Comparison of ENCODE assay signal across 7 cellular contexts in genomic region chr7:32855837-32856775, GRCh38. TPM values are rescaled to one million over a fixed set of nuclear protein-coding genes. Genes with fewer than 3 reads are reported as not detected.
A peak's percentile ranks its signal among the peaks of the same experiment; 100 is the strongest.
DNase-seq lines count a peak whose midpoint lies in the region; ATAC-seq, FAIRE-seq and TF ChIP-seq lines count a peak whose summit lies in the region.
"Not testable (repeated sequence)": the region's sequence is repeated elsewhere in the genome, so short reads cannot be mapped to it uniquely, and the experiment has no call there.

No MANE protein-coding gene starts in this region.

- not testable (repeated sequence) for H3K27me3 ChIP-seq in Panc1 (ENCODE audit: control insufficient read depth, insufficient read depth, low read length); endothelial cell of umbilical vein (ENCODE audit: control insufficient read depth in 2 of 2, insufficient read depth in 2 of 2, low read length in 2 of 2); heart right ventricle; keratinocyte (ENCODE audit: control insufficient read depth, extremely low read depth, insufficient read depth, low read length)

- H3K9me3 ChIP-seq in Panc1 (ENCODE audit: control insufficient read depth, insufficient read depth, low read depth, low read length); endothelial cell of umbilical vein (replicated peaks; ENCODE audit: control insufficient read depth, insufficient read depth, low read length); heart right ventricle; keratinocyte (ENCODE audit: control insufficient read depth, low read depth, low read length): not testable (repeated sequence)

- POLR2A ChIA-PET in Panc1 (lab: Charles Lee); endothelial cell of umbilical vein (lab: Charles Lee): not testable (repeated sequence)

- not testable (repeated sequence) for H4K20me1 ChIP-seq in endothelial cell of umbilical vein (replicated peaks; ENCODE audit: control insufficient read depth, extremely low read depth, insufficient read depth, low read length); keratinocyte (ENCODE audit: control insufficient read depth, extremely low read depth, insufficient read depth, low read length)

- intact Hi-C loops in Panc1 (cut with micrococcal nuclease; ENCODE audit: unreplicated experiment); endothelial cell of umbilical vein (cut with micrococcal nuclease): not testable (repeated sequence)
- intact Hi-C loops in heart right ventricle (cut with DNase I) = loop anchor here in 1 of 10 donors (10.0 kb wide), 1 partner anchor 61 kb away; no protein-coding TSS in a partner anchor

- H3K4me3 Mint-ChIP-seq in brain = peak overlapping the region in 1 of 5 experiments; percentile 70

- BruUV-seq in Panc1 (replicated peaks; lab: Mats Ljungman, UMichigan); endothelial cell of umbilical vein (replicated peaks; lab: Mats Ljungman, UMichigan): not testable (repeated sequence)

- not testable (repeated sequence) for H3K36me3 ChIP-seq in Panc1 (ENCODE audit: control insufficient read depth, insufficient read depth, low read length); endothelial cell of umbilical vein (ENCODE audit: control insufficient read depth in 2 of 2, extremely low read depth in 1 of 2, insufficient read depth in 2 of 2, low read length in 2 of 2); heart right ventricle; keratinocyte (ENCODE audit: control insufficient read depth in 2 of 2, extremely low read depth in 1 of 2, insufficient read depth in 2 of 2, low read length in 2 of 2)

- H3K36me3 Mint-ChIP-seq in brain = not testable (repeated sequence)

- DNase-seq in GM12891 (ENCODE audit: insufficient read length, low spot score); Panc1 (ENCODE audit: low read depth, low spot score); endothelial cell of umbilical vein (ENCODE audit: low read depth, low spot score); heart right ventricle; keratinocyte (ENCODE audit: low read depth, low spot score); urothelium cell line (ENCODE audit: low spot score): not testable (repeated sequence)

- not testable (repeated sequence) for H2AFZ ChIP-seq in endothelial cell of umbilical vein (ENCODE audit: low read depth, low read length); keratinocyte (ENCODE audit: control insufficient read depth, low read length)

- TF ChIP-seq POLR2A in GM12891 (IDR thresholded peaks at IDR 0.05; ENCODE audit: low read depth, low read length); endothelial cell of umbilical vein (IDR thresholded peaks at IDR 0.05; ENCODE audit: low read depth, low read length): not testable (repeated sequence)

- H3K4me2 ChIP-seq in endothelial cell of umbilical vein (ENCODE audit: insufficient read depth, low read length); keratinocyte (ENCODE audit: control insufficient read depth, extremely low read depth, insufficient read depth, low read depth, low read length): not testable (repeated sequence)

- dilution Hi-C loops in endothelial cell of umbilical vein (cut with MboI; ENCODE audit: extremely low pct_ligation_motif_present, low sequenced_read_pairs); keratinocyte (cut with MboI; ENCODE audit: extremely low pct_ligation_motif_present, low sequenced_read_pairs): not testable (repeated sequence)

- peak; percentile 52 for FAIRE-seq in GM12891 (lab: Jason Lieb, UNC)
- FAIRE-seq in endothelial cell of umbilical vein (lab: Jason Lieb, UNC) = peak; percentile 75
- FAIRE-seq in keratinocyte (lab: Jason Lieb, UNC) = peak; percentile 29
- peak; percentile 97 for FAIRE-seq in urothelium cell line (lab: Jason Lieb, UNC)

- not testable (repeated sequence) for H3K4me3 ChIP-seq in Panc1 (ENCODE audit: low read depth in 2 of 2, low read length in 2 of 2); endothelial cell of umbilical vein (replicated peaks in 1 of 3; ENCODE audit: insufficient read depth in 1 of 3, low read depth in 1 of 3, low read length in 3 of 3); heart right ventricle; keratinocyte (ENCODE audit: control insufficient read depth in 2 of 3, extremely low read depth in 1 of 3, insufficient read depth in 2 of 3, low read depth in 1 of 3, low read length in 3 of 3)

- H3K4me1 ChIP-seq in Panc1 (ENCODE audit: control insufficient read depth, insufficient read depth, low read length); endothelial cell of umbilical vein (ENCODE audit: control insufficient read depth, extremely low read depth, insufficient read depth, low read length); keratinocyte (ENCODE audit: control insufficient read depth, extremely low read depth, insufficient read depth, low read length): not testable (repeated sequence)
- H3K4me1 ChIP-seq in heart right ventricle = peaks cover 0 to 16% (median 8%) of the 10 kb centered on the region in 9 donors

- ATAC-seq in Panc1 (peak; percentile 24; the same call in 1 of the 2 replicates), heart right ventricle (peak in 6 of 8 donors; percentile 28 to 48 (median 38))

- H3K27ac Mint-ChIP-seq in brain = peak overlapping the region in 3 of 5 experiments; percentile 45 to 83 (median 76)

- H3K9ac ChIP-seq in endothelial cell of umbilical vein (replicated peaks; ENCODE audit: extremely low read depth, insufficient read depth, low read length); keratinocyte (ENCODE audit: control insufficient read depth, extremely low read depth, insufficient read depth, low read length): not testable (repeated sequence)

- in situ Hi-C loops in Panc1 (cut with HindIII; ENCODE audit: low pct_unique_long_range_greater_than_20kb, low sequenced_read_pairs) = not testable (repeated sequence)

- H3K27me3 Mint-ChIP-seq in brain = not testable (repeated sequence)

- whole genome bisulfite sequencing in heart right ventricle, 2 donors = 45 to 52% methylated on average over 8 of the region's 9 CpGs

- not testable (repeated sequence) for H3K9me3 Mint-ChIP-seq in brain

- H3K27ac ChIP-seq in Panc1 (ENCODE audit: low read length); endothelial cell of umbilical vein (ENCODE audit: insufficient read depth, low read depth, low read length); heart right ventricle; keratinocyte (ENCODE audit: control insufficient read depth, insufficient read depth, low read length): not testable (repeated sequence)

- not testable (repeated sequence) for TF ChIP-seq CTCF in Panc1 (IDR thresholded peaks at IDR 0.05); brain (conservative IDR thresholded peaks at IDR 0.05); endothelial cell of umbilical vein (IDR thresholded peaks at IDR 0.05; ENCODE audit: extremely low read depth in 1 of 2, insufficient read depth in 1 of 2, low read depth in 1 of 2, low read length in 2 of 2); heart right ventricle (IDR thresholded peaks at IDR 0.05); keratinocyte (optimal IDR thresholded peaks at IDR 0.05 in 1 of 3, IDR thresholded peaks at IDR 0.05 in 1 of 3, conservative IDR thresholded peaks at IDR 0.05 in 1 of 3; ENCODE audit: extremely low read depth in 1 of 3, insufficient read depth in 2 of 3, low read length in 3 of 3)

- CTCF ChIA-PET in Panc1 (lab: Charles Lee) = not testable (repeated sequence)
- CTCF ChIA-PET in endothelial cell of umbilical vein (lab: Charles Lee) = interaction anchor here (2.1 kb wide), 1 partner anchor 10 kb away, joined by 8 read pairs; no protein-coding TSS in a partner anchor

- H3K79me2 ChIP-seq in endothelial cell of umbilical vein (ENCODE audit: control insufficient read depth, insufficient read depth, low read length); keratinocyte (ENCODE audit: control insufficient read depth, insufficient read depth, low read length): not testable (repeated sequence)

- H3K9me1 ChIP-seq in endothelial cell of umbilical vein (replicated peaks; ENCODE audit: control insufficient read depth, extremely low read depth, insufficient read depth, low read length); keratinocyte (ENCODE audit: control insufficient read depth, extremely low read depth, insufficient read depth, low read length): not testable (repeated sequence)

- H3K4me1 Mint-ChIP-seq in brain = peaks cover 21% of the 10 kb centered on the region

RNA-seq across cellular contexts. Expression of gene KBTBD2, which starts 35.5 kb away (rescaled TPM):
- 10.4 TPM for polyA plus RNA-seq in GM12891 (2012; ENCODE audit: low read depth, missing spikeins)
- total RNA-seq in Panc1 (2021; ENCODE audit: unreplicated experiment) = 36.8 TPM
- polyA plus RNA-seq in Panc1 (2012; ENCODE audit: insufficient read length) = 20.4 TPM
- polyA plus RNA-seq in brain (ENCODE audit: insufficient read depth, low read depth, low replicate concordance) = 27.5 TPM
- 36.6 and 37.0 TPM in 2 replicates for total RNA-seq in endothelial cell of umbilical vein
- polyA plus RNA-seq in endothelial cell of umbilical vein = 19.8 and 24.8 TPM in 2 replicates
- polyA plus RNA-seq in endothelial cell of umbilical vein (2011; cell fraction: cytosol; rRNA removed) = 21.3 and 23.0 TPM in 2 replicates
- polyA plus RNA-seq in endothelial cell of umbilical vein (2011; cell fraction: nucleus; rRNA removed) = 44.7 and 52.5 TPM in 2 replicates
- 27.1 and 32.1 TPM in 2 replicates for polyA plus RNA-seq in endothelial cell of umbilical vein (2012)
- polyA minus RNA-seq in endothelial cell of umbilical vein = 51.4 and 51.5 TPM in 2 replicates
- 16.2 TPM for polyA minus RNA-seq in endothelial cell of umbilical vein (2011; cell fraction: cytosol; rRNA and poly(A)+ RNA removed)
- polyA minus RNA-seq in endothelial cell of umbilical vein (2011; cell fraction: nucleus; rRNA and poly(A)+ RNA removed) = 65.4 and 86.4 TPM in 2 replicates
- 10 to 100 TPM; 22.0 to 34.1 (median 24.9) TPM for total RNA-seq in heart right ventricle
- 10 to 100 TPM; 13.3 to 15.9 TPM for polyA plus RNA-seq in heart right ventricle
- polyA plus RNA-seq in keratinocyte = 17.8 to 28.2 TPM (median 21.4 TPM) in 3 replicates
- 22.6 TPM for polyA plus RNA-seq in keratinocyte (2011; ENCODE audit: low read depth)
- 10.5 and 23.9 TPM in 2 replicates for polyA plus RNA-seq in keratinocyte (2011; cell fraction: cytosol; rRNA removed)
- 23.4 and 30.3 TPM in 2 replicates for polyA plus RNA-seq in keratinocyte (2011; cell fraction: nucleus; rRNA removed)
- polyA plus RNA-seq in keratinocyte (2012; ENCODE audit: low replicate concordance) = 17.9 and 18.9 TPM in 2 replicates
- polyA minus RNA-seq in keratinocyte = 6.3 to 47.3 TPM (median 36.4 TPM) in 3 replicates
- 14.4 TPM for polyA minus RNA-seq in keratinocyte (2011; cell fraction: cytosol; rRNA and poly(A)+ RNA removed)
- polyA minus RNA-seq in keratinocyte (2011; cell fraction: nucleus; rRNA and poly(A)+ RNA removed) = 21.9 and 34.9 TPM in 2 replicates
